8 cellular contexts compared by ENCODE assay signal in genomic region chr15:40695469-40695910, GRCh38. TPM values are rescaled to one million over a fixed set of nuclear protein-coding genes. Genes with fewer than 3 reads are reported as not detected.
A peak's percentile ranks its signal among the peaks of the same experiment; 100 is the strongest.
DNase-seq lines count a peak whose midpoint lies in the region; ATAC-seq and TF ChIP-seq lines count a peak whose summit lies in the region.

No MANE protein-coding gene starts in this region.

- TF ChIP-seq CTCF in WTC11 (IDR thresholded peaks at IDR 0.05) (no peak), glutamatergic neuron (IDR thresholded peaks at IDR 0.05; ENCODE audit: partially characterized antibody, unreplicated experiment) (no peak)

- ATAC-seq in HG03066 (IDR thresholded peaks at IDR 0.05; ENCODE audit: low read depth, unreplicated experiment) (peak; percentile 27), WTC11 (no peak)

- POLR2A ChIA-PET in WTC11 (lab: Charles Lee), result interaction anchor here (0.6 to 2.5 kb wide), 9 partner anchors 34 to 588 kb away, joined by 3 to 13 read pairs (median 4); partner anchors contain the start of genes RPUSD2 and VPS18

- no peak for DNase-seq in activated naive CD4-positive, alpha-beta T cell treated with anti-CD3 and anti-CD28 coated beads, Interleukin-2, amount 10 ng/mL, durations not matched to agents 7 days and 5 days
- no peak for DNase-seq in activated naive CD4-positive, alpha-beta T cell treated with Interleukin-2 at 50 U/mL for 16 hours
- DNase-seq in WTC11 (ENCODE audit: low spot score) (no peak), glutamatergic neuron (no peak), renal cortical epithelial cell (ENCODE audit: low read depth) (peak; percentile 11), nucleus accumbens (lab: John Stamatoyannopoulos, UW) (no peak), NCI-H524 (lab: John Stamatoyannopoulos, UW) (no peak)

- H3K4me3 Mint-ChIP-seq in activated naive CD4-positive, alpha-beta T cell treated with anti-CD3 and anti-CD28 coated beads, Interleukin-2, amount 10 ng/mL, durations not matched to agents 7 days and 5 days, result peak overlapping the region; percentile 94
- H3K4me3 Mint-ChIP-seq in WTC11, result peak overlapping the region; percentile 97
- peak overlapping the region; percentile 96 for H3K4me3 Mint-ChIP-seq in glutamatergic neuron (ENCODE audit: unreplicated experiment)

- H3K36me3 Mint-ChIP-seq in activated naive CD4-positive, alpha-beta T cell treated with anti-CD3 and anti-CD28 coated beads, Interleukin-2, amount 10 ng/mL, durations not matched to agents 7 days and 5 days, result peaks cover 38% of the 10 kb centered on the region
- H3K36me3 Mint-ChIP-seq in WTC11 (peaks cover 27% of the 10 kb centered on the region), glutamatergic neuron (ENCODE audit: unreplicated experiment) (no peaks in the 10 kb centered on the region)

- no peaks in the 10 kb centered on the region for H3K27me3 Mint-ChIP-seq in activated naive CD4-positive, alpha-beta T cell treated with anti-CD3 and anti-CD28 coated beads, Interleukin-2, amount 10 ng/mL, durations not matched to agents 7 days and 5 days
- no peaks in the 10 kb centered on the region for H3K27me3 Mint-ChIP-seq in WTC11 (ENCODE audit: low read depth)
- peaks cover 4% of the 10 kb centered on the region for H3K27me3 Mint-ChIP-seq in glutamatergic neuron (ENCODE audit: unreplicated experiment)

- H3K4me1 Mint-ChIP-seq in activated naive CD4-positive, alpha-beta T cell treated with anti-CD3 and anti-CD28 coated beads, Interleukin-2, amount 10 ng/mL, durations not matched to agents 7 days and 5 days, result peaks cover 52% of the 10 kb centered on the region
- H3K4me1 Mint-ChIP-seq in WTC11, result peaks cover 10% of the 10 kb centered on the region
- peaks cover 2% of the 10 kb centered on the region for H3K4me1 Mint-ChIP-seq in glutamatergic neuron (ENCODE audit: low read depth, unreplicated experiment)

- CTCF ChIA-PET in activated naive CD4-positive, alpha-beta T cell treated with anti-CD3 and anti-CD28 coated beads, Interleukin-2, amount 10 ng/mL, durations not matched to agents 7 days and 5 days (lab: Charles Lee), result interaction anchor here (1.2 kb wide), 1 partner anchor 17 kb away, joined by 4 read pairs; no protein-coding TSS in a partner anchor
- CTCF ChIA-PET in WTC11 (lab: Charles Lee), result interaction anchor here (0.7 to 2.3 kb wide), 16 partner anchors 24 to 246 kb away, joined by 3 to 14 read pairs (median 4); partner anchors contain the start of genes GCHFR, RHOV and VPS18

- H3K27ac Mint-ChIP-seq in activated naive CD4-positive, alpha-beta T cell treated with anti-CD3 and anti-CD28 coated beads, Interleukin-2, amount 10 ng/mL, durations not matched to agents 7 days and 5 days, result peak overlapping the region; percentile 99
- peak overlapping the region; percentile 100 for H3K27ac Mint-ChIP-seq in WTC11
- H3K27ac Mint-ChIP-seq in glutamatergic neuron (ENCODE audit: unreplicated experiment), result peak overlapping the region; percentile 17

- H3K9me3 Mint-ChIP-seq in activated naive CD4-positive, alpha-beta T cell treated with anti-CD3 and anti-CD28 coated beads, Interleukin-2, amount 10 ng/mL, durations not matched to agents 7 days and 5 days, result no peaks in the 10 kb centered on the region
- no peaks in the 10 kb centered on the region for H3K9me3 Mint-ChIP-seq in WTC11
- H3K9me3 Mint-ChIP-seq in glutamatergic neuron (ENCODE audit: unreplicated experiment), result peaks cover 4% of the 10 kb centered on the region

TF ChIP-seq in WTC11, 78 proteins besides CTCF, POLR2A, EP300 and RAD21:
- TF ChIP-seq FOXP1 (CRISPR knock-in tag; IDR thresholded peaks at IDR 0.05; ENCODE audit: borderline replicate concordance), result 0 out of 2 replicates have a peak, but pooled peaks have one; percentile 64
- no peak; the same call in 1 of the 2 replicates for TF ChIP-seq KAT7 (CRISPR knock-in tag; IDR thresholded peaks at IDR 0.05; ENCODE audit: borderline replicate concordance)
- no peak for TF ChIP-seq JUN (CRISPR knock-in tag; IDR thresholded peaks at IDR 0.05)
- TF ChIP-seq, protein P1, sequence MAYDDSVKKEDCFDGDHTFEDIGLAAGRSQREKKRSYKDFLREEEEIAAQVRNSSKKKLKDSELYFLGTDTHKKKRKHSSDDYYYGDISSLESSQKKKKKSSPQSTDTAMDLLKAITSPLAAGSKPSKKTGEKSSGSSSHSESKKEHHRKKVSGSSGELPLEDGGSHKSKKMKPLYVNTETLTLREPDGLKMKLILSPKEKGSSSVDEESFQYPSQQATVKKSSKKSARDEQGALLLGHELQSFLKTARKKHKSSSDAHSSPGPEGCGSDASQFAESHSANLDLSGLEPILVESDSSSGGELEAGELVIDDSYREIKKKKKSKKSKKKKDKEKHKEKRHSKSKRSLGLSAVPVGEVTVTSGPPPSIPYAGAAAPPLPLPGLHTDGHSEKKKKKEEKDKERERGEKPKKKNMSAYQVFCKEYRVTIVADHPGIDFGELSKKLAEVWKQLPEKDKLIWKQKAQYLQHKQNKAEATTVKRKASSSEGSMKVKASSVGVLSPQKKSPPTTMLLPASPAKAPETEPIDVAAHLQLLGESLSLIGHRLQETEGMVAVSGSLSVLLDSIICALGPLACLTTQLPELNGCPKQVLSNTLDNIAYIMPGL (CRISPR knock-in tag; IDR thresholded peaks at IDR 0.05), result 0 out of 2 replicates have a peak, but pooled peaks have one; percentile 23
- TF ChIP-seq MYBL2 (CRISPR knock-in tag; IDR thresholded peaks at IDR 0.05), result peak; percentile 66; the same call in 1 of the 2 replicates

RNA-seq across cellular contexts. Expression of gene RAD51, which starts 0.5 kb away (rescaled TPM):
- 29.7 to 36.4 TPM (median 31.0 TPM) in 3 replicates for total RNA-seq in WTC11 (2021)
- 5.0 TPM for total RNA-seq in glutamatergic neuron (ENCODE audit: unreplicated experiment)
- total RNA-seq in renal cortical epithelial cell, result 0.85 and 5.6 TPM in 2 replicates

RNA-seq across cellular contexts. Expression of gene RMDN3, which starts 59.6 kb away (rescaled TPM):
- 21.7 to 25.9 TPM (median 22.8 TPM) in 3 replicates for total RNA-seq in WTC11 (2021)
- total RNA-seq in glutamatergic neuron (ENCODE audit: unreplicated experiment), result 37.1 TPM
- 17.2 and 27.0 TPM in 2 replicates for total RNA-seq in renal cortical epithelial cell

Comparison
In these comparisons a context has a peak if more than half of its experiments do, and no peak if none do; other contexts are left out.
1. H3K27ac Mint-ChIP-seq: peak in every context shown above with its lines; median percentile 100 in WTC11; 99 in activated naive CD4-positive, alpha-beta T cell treated with anti-CD3 and anti-CD28 coated beads, Interleukin-2, amount 10 ng/mL, durations not matched to agents 7 days and 5 days; 17 in glutamatergic neuron.